1 cellular context compared by ENCODE assay signal in genomic region chr20:25624500-25624939, GRCh38.
TF ChIP-seq lines count a peak whose summit lies in the region.

No MANE protein-coding gene starts in this region.

TF ChIP-seq in K562, 482 proteins besides CTCF, POLR2A, EP300 and RAD21 (continued from another document):
- TF ChIP-seq CHD7 (IDR thresholded peaks at IDR 0.05; ENCODE audit: low read depth, low read length) (no peak), ZFP91 (CRISPR knock-in tag; IDR thresholded peaks at IDR 0.05) (no peak), ZFPM2 (CRISPR knock-in tag; IDR thresholded peaks at IDR 0.05) (no peak), ZNF655 (CRISPR knock-in tag; IDR thresholded peaks at IDR 0.05) (no peak), ZNF695 (CRISPR knock-in tag; IDR thresholded peaks at IDR 0.05) (no peak), MAFG (tag; conservative IDR thresholded peaks at IDR 0.05) (no peak), YY1 (IDR thresholded peaks at IDR 0.05; ENCODE audit: borderline replicate concordance in 1 of 3, control insufficient read depth in 1 of 3, extremely low read depth in 1 of 3, insufficient read depth in 3 of 3, insufficient read length in 1 of 3, insufficient replicate concordance in 2 of 3, low read depth in 1 of 3, low read length in 2 of 3) (peak in 1 of 3 experiments; percentile 59), SREBF1 (IDR thresholded peaks at IDR 0.05; ENCODE audit: borderline replicate concordance, low read depth, low read length) (no peak), FIP1L1 (IDR thresholded peaks at IDR 0.05; ENCODE audit: low read depth, low read length, poor library complexity, severe bottlenecking) (no peak), ILK (tag; IDR thresholded peaks at IDR 0.05; ENCODE audit: borderline replicate concordance, low read depth) (no peak), ZBTB9 (CRISPR knock-in tag; IDR thresholded peaks at IDR 0.05) (no peak), ATF3 (IDR thresholded peaks at IDR 0.05) (no peak), ATF3 (CRISPR knock-in tag; conservative IDR thresholded peaks at IDR 0.05) (no peak), FOXP1 (CRISPR knock-in tag; IDR thresholded peaks at IDR 0.05) (no peak), TAF1 (IDR thresholded peaks at IDR 0.05; ENCODE audit: control insufficient read depth, extremely low read depth, insufficient read depth, low read length, severe bottlenecking) (no peak), GTF2F1 (IDR thresholded peaks at IDR 0.05; ENCODE audit: low read depth, low read length) (no peak), NCOA2 (IDR thresholded peaks at IDR 0.05; ENCODE audit: partially characterized antibody in 2 of 2) (no peak), SPI1 (IDR thresholded peaks at IDR 0.05; ENCODE audit: borderline replicate concordance, low read depth, low read length) (no peak), NFATC3 (IDR thresholded peaks at IDR 0.05) (no peak), NR4A1 (CRISPR knock-in tag; IDR thresholded peaks at IDR 0.05) (no peak), NR4A1 (tag; IDR thresholded peaks at IDR 0.05) (0 out of 2 replicates have a peak, but pooled peaks have one; percentile 38), STAT5B (CRISPR knock-in tag; IDR thresholded peaks at IDR 0.05) (no peak), CHD2 (IDR thresholded peaks at IDR 0.05; ENCODE audit: low read depth, low read length) (no peak), EZH2 (IDR thresholded peaks at IDR 0.05; ENCODE audit: borderline replicate concordance, low read depth, low read length) (no peak), DEAF1 (CRISPR knock-in tag; IDR thresholded peaks at IDR 0.05) (no peak)
